In genomic region chr9:121500165-121500478, GRCh38 we compare ENCODE assay signal across 9 cellular contexts. TPM values are rescaled to one million over a fixed set of nuclear protein-coding genes. Genes with fewer than 3 reads are reported as not detected.
DNase-seq lines count a peak whose midpoint lies in the region; ATAC-seq and TF ChIP-seq lines count a peak whose summit lies in the region.
"Had no signal": no experiment of that assay in that cellular context is flagged by ENCODE, and none has a peak within 500 bp of the region (broad histone marks: within the 10 kb centered on the region; RNA-seq: fewer than 3 reads in every experiment).

No MANE protein-coding gene starts in this region.

- H3K4me1 ChIP-seq in Caco-2: peaks cover 7% of the 10 kb centered on the region; the same call in 1 of the 2 replicates
- H3K4me1 ChIP-seq in foreskin keratinocyte: no peaks in the 10 kb centered on the region

- H3K4me3 ChIP-seq in Caco-2 (ENCODE audit: low read depth, low read length): peak overlapping the region; percentile 33
- H3K4me3 ChIP-seq: GM12878 had no signal

- no peak for TF ChIP-seq CTCF in Caco-2 (IDR thresholded peaks at IDR 0.05; ENCODE audit: insufficient read depth in 1 of 2, low read depth in 1 of 2, low read length in 1 of 2, severe bottlenecking in 1 of 2, unreplicated experiment in 1 of 2)
- no peak for TF ChIP-seq CTCF in VCaP (conservative IDR thresholded peaks at IDR 0.05)
- no peak for TF ChIP-seq CTCF in foreskin keratinocyte (conservative IDR thresholded peaks at IDR 0.05)
- no peak for TF ChIP-seq CTCF in progenitor cell of endocrine pancreas (IDR thresholded peaks at IDR 0.05; ENCODE audit: unreplicated experiment)

- H3K9me3 Mint-ChIP-seq in Caco-2 (ENCODE audit: unreplicated experiment) (peaks cover 13% of the 10 kb centered on the region), progenitor cell of endocrine pancreas (ENCODE audit: low read depth) (peaks cover 9% of the 10 kb centered on the region)

- H3K27me3 ChIP-seq in Caco-2 (replicated peaks; ENCODE audit: control insufficient read depth, insufficient read depth, low read length) (peaks cover 3% of the 10 kb centered on the region), foreskin keratinocyte (peaks cover 55% of the 10 kb centered on the region)

- CTCF ChIA-PET in Caco-2 (lab: Charles Lee): interaction anchor here (0.7 kb wide), 1 partner anchor 60 kb away, joined by 3 read pairs; no protein-coding TSS in a partner anchor

- POLR2A ChIA-PET in Caco-2 (lab: Charles Lee): no interaction called here

- H3K27ac Mint-ChIP-seq in Caco-2 (ENCODE audit: unreplicated experiment) (no peak overlapping the region), progenitor cell of endocrine pancreas (peak overlapping the region; percentile 17)

- no peak for DNase-seq in Caco-2
- no peak for DNase-seq in foreskin keratinocyte
- DNase-seq in progenitor cell of endocrine pancreas (ENCODE audit: low spot score, unreplicated experiment): no peak
- DNase-seq in COLO668 (lab: John Stamatoyannopoulos, UW; ENCODE audit: unreplicated experiment): no peak
- DNase-seq in superior temporal gyrus (ENCODE audit: extremely low spot score): no peak
- no peak for DNase-seq in posterior vena cava (ENCODE audit: low spot score)

- peaks cover 10% of the 10 kb centered on the region for H3K36me3 Mint-ChIP-seq in Caco-2 (ENCODE audit: insufficient read depth, unreplicated experiment)
- H3K36me3 Mint-ChIP-seq in progenitor cell of endocrine pancreas (ENCODE audit: insufficient read depth): no peaks in the 10 kb centered on the region

- no TSS peak for BruUV-seq in Caco-2 (replicated peaks; lab: Mats Ljungman, UMichigan)

- intact Hi-C loops in Caco-2 (cut with micrococcal nuclease; ENCODE audit: unreplicated experiment): no loop called here
- intact Hi-C loops in posterior vena cava (cut with DNase I): no loop called here

- H3K36me3 ChIP-seq in Caco-2 (ENCODE audit: control insufficient read depth, insufficient read depth, low read length): no peaks in the 10 kb centered on the region

- H3K4me3 Mint-ChIP-seq in Caco-2 (ENCODE audit: unreplicated experiment) (peak overlapping the region; percentile 69), progenitor cell of endocrine pancreas (ENCODE audit: low read depth) (peak overlapping the region; percentile 75)

- peaks cover 14% of the 10 kb centered on the region for H3K9me3 ChIP-seq in Caco-2

- H3K4me1 Mint-ChIP-seq in Caco-2 (ENCODE audit: low read depth, unreplicated experiment) (peaks cover 9% of the 10 kb centered on the region), progenitor cell of endocrine pancreas (ENCODE audit: low read depth) (peaks cover 13% of the 10 kb centered on the region)

- peak overlapping the region; percentile 40; the same call in 1 of the 2 replicates for H3K27ac ChIP-seq in VCaP
- no peak overlapping the region for H3K27ac ChIP-seq in foreskin keratinocyte

- peaks cover 33% of the 10 kb centered on the region for H3K27me3 Mint-ChIP-seq in Caco-2 (ENCODE audit: insufficient read depth, unreplicated experiment)
- H3K27me3 Mint-ChIP-seq in progenitor cell of endocrine pancreas: peaks cover 77% of the 10 kb centered on the region

- ATAC-seq in foreskin keratinocyte (peak; percentile 8), GM18861 (IDR thresholded peaks at IDR 0.05; ENCODE audit: unreplicated experiment) (no peak)

RNA-seq across cellular contexts. Expression of gene GGTA1, which starts 0.5 kb away (rescaled TPM):
- total RNA-seq in Caco-2 (2022) (not detected in 2 replicates), foreskin keratinocyte (not detected in 2 replicates), progenitor cell of endocrine pancreas (not detected in 2 replicates), posterior vena cava (10 to 100 TPM in 1 of 2 donors, 1 to 10 TPM in 1; 3.8 to 11.0 TPM)
- not detected in 2 replicates for polyA plus RNA-seq in foreskin keratinocyte
